In genomic region chr17:16886655-16887322, GRCh38 we compare ENCODE assay signal across 18 cellular contexts.
DNase-seq lines count a peak whose midpoint lies in the region; ATAC-seq and TF ChIP-seq lines count a peak whose summit lies in the region.
"Had no signal": no experiment of that assay in that cellular context is flagged by ENCODE, and none has a peak within 500 bp of the region (broad histone marks: within the 10 kb centered on the region; RNA-seq: fewer than 3 reads in every experiment).

No MANE protein-coding gene starts in this region.

- no peak overlapping the region for H2AFZ ChIP-seq in smooth muscle cell (ENCODE audit: low read depth)
- H2AFZ ChIP-seq: GM23338 had no signal

- WGBS in smooth muscle cell (ENCODE audit: low lambda C conversion rate), result 65% methylated on average over 4 of the region's 4 CpGs

- no peaks in the 10 kb centered on the region for H3K9me3 ChIP-seq in smooth muscle cell (replicated peaks; ENCODE audit: low read depth)
- H3K9me3 ChIP-seq: BLaER1 treated with 17β-estradiol and CSF1 and Interleukin-3, amounts not matched to agents 10 nM and 100 nM had no signal

- no peak overlapping the region for H3K27ac ChIP-seq in smooth muscle cell (ENCODE audit: low read depth)
- H3K27ac ChIP-seq: BLaER1 treated with 17β-estradiol and CSF1 and Interleukin-3, amounts not matched to agents 10 nM and 100 nM; epithelial cell of prostate; KMS-11; skin epidermis had no signal

- H3K4me3 ChIP-seq in epithelial cell of proximal tubule (ENCODE audit: low read depth, low read length) (no peak overlapping the region), smooth muscle cell (no peak overlapping the region)
- H3K4me3 ChIP-seq: BLaER1 treated with 17β-estradiol and CSF1 and Interleukin-3, amounts not matched to agents 10 nM and 100 nM; GM23338; skin epidermis had no signal

- H3F3A ChIP-seq in smooth muscle cell (ENCODE audit: low read depth), result no peaks in the 10 kb centered on the region

- no peaks in the 10 kb centered on the region for H3K4me1 ChIP-seq in smooth muscle cell (ENCODE audit: low read depth)

- H3K79me2 ChIP-seq in smooth muscle cell (ENCODE audit: low read depth), result no peaks in the 10 kb centered on the region

- peak; percentile 27 for DNase-seq in GM03348 (ENCODE audit: low spot score)
- DNase-seq in epithelial cell of proximal tubule (ENCODE audit: low read depth), result peak; percentile 9
- no peak for DNase-seq in smooth muscle cell (lab: John Stamatoyannopoulos, UW; ENCODE audit: unreplicated experiment)
- DNase-seq in hepatic stellate cell (ENCODE audit: low spot score), result no peak
- DNase-seq in RKO (ENCODE audit: low spot score), result no peak
- DNase-seq: activated CD4-positive, alpha-beta T cell treated with anti-CD3 and anti-CD28 coated beads, Interleukin-2, amount 10 ng/mL, durations not matched to agents 7 days and 5 days; aorta; NCI-H1417; NCI-H226; Right ventricle myocardium superior had no signal

- TF ChIP-seq CTCF in epithelial cell of proximal tubule (conservative IDR thresholded peaks at IDR 0.05; ENCODE audit: low read depth, low read length) (no peak), smooth muscle cell (IDR thresholded peaks at IDR 0.05; ENCODE audit: borderline replicate concordance, insufficient read depth, poor library complexity, severe bottlenecking) (no peak)

- ATAC-seq in GM18867 (IDR thresholded peaks at IDR 0.05; ENCODE audit: unreplicated experiment) (peak; percentile 74), HG02884 (IDR thresholded peaks at IDR 0.05; ENCODE audit: unreplicated experiment) (peak; percentile 57), esophagus mucosa (no peak)
- ATAC-seq: GM23338 had no signal

- no peaks in the 10 kb centered on the region for H3K36me3 ChIP-seq in smooth muscle cell (ENCODE audit: low read depth)
- H3K36me3 ChIP-seq: BLaER1 treated with 17β-estradiol and CSF1 and Interleukin-3, amounts not matched to agents 10 nM and 100 nM had no signal

- H3K9ac ChIP-seq in smooth muscle cell (ENCODE audit: low read depth), result no peak overlapping the region
- H3K9ac ChIP-seq: BLaER1 treated with 17β-estradiol and CSF1 and Interleukin-3, amounts not matched to agents 10 nM and 100 nM; KMS-11 had no signal

- H3K27me3 ChIP-seq in smooth muscle cell (ENCODE audit: low read depth), result no peaks in the 10 kb centered on the region
- H3K27me3 ChIP-seq: BLaER1 treated with 17β-estradiol and CSF1 and Interleukin-3, amounts not matched to agents 10 nM and 100 nM had no signal

- no peaks in the 10 kb centered on the region for H4K20me1 ChIP-seq in smooth muscle cell (ENCODE audit: low read depth)
- H4K20me1 ChIP-seq: BLaER1 treated with 17β-estradiol and CSF1 and Interleukin-3, amounts not matched to agents 10 nM and 100 nM had no signal

- H3K4me2 ChIP-seq in smooth muscle cell, result no peak overlapping the region
- H3K4me2 ChIP-seq: BLaER1 treated with 17β-estradiol and CSF1 and Interleukin-3, amounts not matched to agents 10 nM and 100 nM; GM23338; KMS-11 had no signal

Comparison
In these comparisons a context has a peak if more than half of its experiments do, and no peak if none do; other contexts are left out.
1. DNase-seq: peak in GM03348 (single experiment) and epithelial cell of proximal tubule (single experiment); none in smooth muscle cell (single experiment), hepatic stellate cell (single experiment) and RKO (single experiment).